ENCODE assay signal across 19 cellular contexts in genomic region chr11:11910541-11910940, GRCh38.
"Had no signal": no experiment of that assay in that cellular context is flagged by ENCODE, and none has a peak within 500 bp of the region (broad histone marks: within the 10 kb centered on the region; RNA-seq: fewer than 3 reads in every experiment).

No MANE protein-coding gene starts in this region.

- H3K9me3 ChIP-seq: adrenal gland, left lung, upper lobe of right lung had no signal

- H3K4me1 ChIP-seq: adrenal gland, left lung, upper lobe of right lung had no signal

- H3K27ac ChIP-seq: adrenal gland, left lung, upper lobe of right lung had no signal

- H3K27me3 ChIP-seq: adrenal gland, left lung, upper lobe of right lung had no signal

- H3K4me3 ChIP-seq: adrenal gland, left lung, upper lobe of right lung had no signal

- H3K4me3 Mint-ChIP-seq: activated naive CD8-positive, alpha-beta T cell; neural crest cell; WTC11 had no signal

- ATAC-seq: left lung, sciatic nerve, upper lobe of right lung, WTC11 had no signal

- H3K27ac Mint-ChIP-seq: activated naive CD8-positive, alpha-beta T cell; WTC11 had no signal

- H3K9me3 Mint-ChIP-seq: neural crest cell, WTC11 had no signal

- DNase-seq: activated naive CD4-positive, alpha-beta T cell; activated T-cell treated with anti-CD3 and anti-CD28 coated beads, Interleukin-2, amount 50 U/mL, for 1 hour; adrenal gland; cerebellar nuclear complex; foreskin melanocyte; hippocampal formation; kidney glomerular epithelial cell; left lung; mammary epithelial cell; occipital lobe; stimulated activated CD4-positive, alpha-beta T cell treated with anti-CD3 and anti-CD28 coated beads, Interleukin-2, amount 100 ng/mL, for 48 hours; stimulated activated CD8-positive, alpha-beta memory T cell treated with anti-CD3 and anti-CD28 coated beads, Interleukin-4, amount 100 ng/mL, for 48 hours; stimulated activated naive CD4-positive, alpha-beta T cell; T1000; upper lobe of right lung had no signal

- H3K27me3 Mint-ChIP-seq: activated naive CD8-positive, alpha-beta T cell had no signal

- H3K4me1 Mint-ChIP-seq: neural crest cell, WTC11 had no signal
